ENCODE assay signal across 27 cellular contexts in the genomic region with DNA sequence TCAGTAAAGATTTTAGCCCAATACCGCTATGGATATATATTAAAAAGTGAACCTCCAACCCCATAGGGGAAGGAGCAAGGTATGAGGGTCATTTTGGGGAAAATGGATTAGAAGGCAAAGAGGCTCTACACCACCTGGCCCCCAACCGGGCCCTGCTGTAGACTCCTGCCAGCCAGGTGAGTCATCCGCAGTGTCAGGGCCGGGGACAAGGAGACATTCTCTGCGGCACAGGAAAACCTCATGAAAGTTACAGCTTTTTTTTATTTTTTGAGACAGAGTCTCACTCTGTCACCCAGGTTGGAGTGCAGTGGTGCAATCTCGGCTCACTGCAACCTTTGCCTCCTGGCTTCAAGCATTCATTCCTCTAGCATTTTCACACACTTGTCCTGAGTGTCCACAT.
"Had no signal": no experiment of that assay in that cellular context is flagged by ENCODE, and none has a peak within 500 bp of the region (broad histone marks: within the 10 kb centered on the region; RNA-seq: fewer than 3 reads in every experiment).

No MANE protein-coding gene starts in this region.

- H3K4me3 Mint-ChIP-seq: activated CD4-positive, alpha-beta memory T cell treated with anti-CD3 and anti-CD28 coated beads for 36 hours; activated CD4-positive, alpha-beta T cell treated with anti-CD3 and anti-CD28 coated beads, Interleukin-2, amount 10 ng/mL, durations not matched to agents 7 days and 5 days; activated T-cell treated with anti-CD3 and anti-CD28 coated beads, Interleukin-2, amount 50 U/mL, for 72 hours; T-helper 1 cell treated with Interleukin-12 subunit alpha and Interleukin-12 subunit beta and Interleukin-4 antibody, amounts not matched to agents 30 μg/mL and 1 μg/mL, for 36 hours had no signal

- H3K27me3 Mint-ChIP-seq: activated CD4-positive, alpha-beta memory T cell treated with anti-CD3 and anti-CD28 coated beads for 36 hours; activated CD4-positive, alpha-beta T cell treated with anti-CD3 and anti-CD28 coated beads, Interleukin-2, amount 10 ng/mL, durations not matched to agents 7 days and 5 days had no signal

- H3K36me3 Mint-ChIP-seq: activated CD4-positive, alpha-beta memory T cell treated with anti-CD3 and anti-CD28 coated beads for 36 hours had no signal

- H3K4me1 Mint-ChIP-seq: activated CD4-positive, alpha-beta T cell treated with anti-CD3 and anti-CD28 coated beads, Interleukin-2, amount 10 ng/mL, durations not matched to agents 7 days and 5 days had no signal

- DNase-seq: activated CD4-positive, alpha-beta memory T cell treated with anti-CD3 and anti-CD28 coated beads for 36 hours; activated CD4-positive, alpha-beta T cell treated with anti-CD3 and anti-CD28 coated beads, Interleukin-2, amount 10 ng/mL, durations not matched to agents 7 days and 5 days; activated CD4-positive, CD25-positive, alpha-beta regulatory T cell; activated CD8-positive, alpha-beta memory T cell treated with anti-CD3 and anti-CD28 coated beads, Interleukin-2, amount 50 U/mL, for 4 hours; activated naive CD4-positive, alpha-beta T cell treated with Interleukin-2 at 50 U/mL for 16 hours; activated T-cell treated with anti-CD3 and anti-CD28 coated beads, Interleukin-2, amount 50 U/mL, for 72 hours; brain microvascular endothelial cell; Karpas-422; MM.1S; NCI-H1105; NCI-H1436; NCI-H1694 treated with DMSO at 0.1 percent for 48 hours; NCI-H2029 treated with DMSO at 0.1 percent for 48 hours; NCI-H345; NCI-H510A; NCI-H526 treated with DMSO at 0.1 percent for 48 hours; NCI-H82; NK-92 treated with Interleukin-12 subunit alpha and Interleukin-12 subunit beta, amount 100 ng/mL, for 24 hours; OCI-M1; Right ventricle myocardium superior; SJCRH30; SK-N-SH; T1000 had no signal

- H3K27ac Mint-ChIP-seq: activated CD4-positive, alpha-beta memory T cell treated with anti-CD3 and anti-CD28 coated beads for 36 hours; activated CD4-positive, alpha-beta T cell treated with anti-CD3 and anti-CD28 coated beads, Interleukin-2, amount 10 ng/mL, durations not matched to agents 7 days and 5 days; activated naive CD4-positive, alpha-beta T cell treated with anti-CD3 and anti-CD28 coated beads, Interleukin-2, amount 50 U/mL, for 72 hours; activated T-cell treated with anti-CD3 and anti-CD28 coated beads, Interleukin-2, amount 50 U/mL, for 72 hours; T-helper 1 cell treated with Interleukin-12 subunit alpha and Interleukin-12 subunit beta and Interleukin-4 antibody, amounts not matched to agents 30 μg/mL and 1 μg/mL, for 36 hours had no signal

- ATAC-seq: activated T-cell treated with anti-CD3 and anti-CD28 coated beads, Interleukin-2, amount 50 U/mL, for 72 hours; K562; Panc1 had no signal
